ENCODE assay signal across 1 cellular context in the genomic region with DNA sequence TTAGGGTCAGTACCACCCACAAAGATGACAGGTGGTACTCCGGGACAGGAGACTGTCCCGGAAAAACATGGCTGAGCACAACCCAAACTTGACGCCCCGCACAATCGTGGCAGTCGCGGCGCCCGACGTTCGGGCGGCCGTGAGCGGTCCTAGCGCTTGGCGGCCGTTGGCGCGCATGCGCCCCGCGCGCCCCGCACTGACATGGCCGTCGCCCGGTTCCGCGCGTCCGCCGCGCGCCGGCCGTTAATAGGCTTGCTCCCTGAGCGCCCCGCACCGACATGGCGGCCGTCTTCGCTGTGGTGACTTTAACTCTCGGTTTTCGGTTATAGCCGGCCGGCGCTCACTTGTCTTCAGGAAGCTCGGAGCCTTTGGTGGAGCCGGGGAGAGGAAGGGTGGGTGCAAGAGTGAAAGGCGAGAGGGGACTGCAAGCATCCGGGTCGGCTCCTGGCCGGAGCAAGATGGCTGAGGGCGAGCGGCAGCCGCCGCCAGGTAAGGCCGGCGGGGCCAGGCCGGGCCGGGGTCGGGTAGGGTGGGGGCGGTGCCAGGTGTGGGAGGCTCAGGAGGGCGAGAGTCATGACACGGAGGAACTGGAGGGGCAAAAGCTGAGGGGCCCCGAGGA.
TF ChIP-seq lines count a peak whose summit lies in the region.

A gene (plus strand): TSS at position 273 of the 619 bp plus-strand sequence. CDS start 186 bp downstream, at position 459.

TF ChIP-seq in SK-N-SH, 30 proteins besides CTCF, POLR2A, EP300 and RAD21:
- TF ChIP-seq, protein P1, sequence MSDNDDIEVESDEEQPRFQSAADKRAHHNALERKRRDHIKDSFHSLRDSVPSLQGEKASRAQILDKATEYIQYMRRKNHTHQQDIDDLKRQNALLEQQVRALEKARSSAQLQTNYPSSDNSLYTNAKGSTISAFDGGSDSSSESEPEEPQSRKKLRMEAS (IDR thresholded peaks at IDR 0.05; ENCODE audit: low read depth) = peak; percentile 78
- TF ChIP-seq YY1 (IDR thresholded peaks at IDR 0.05; ENCODE audit: low read depth) (peak; percentile 94), RXRA (IDR thresholded peaks at IDR 0.05; ENCODE audit: borderline replicate concordance, low read depth) (no peak), FOXM1 (IDR thresholded peaks at IDR 0.05; ENCODE audit: low read depth) (no peak), MEF2A (IDR thresholded peaks at IDR 0.05; ENCODE audit: borderline replicate concordance, low read depth) (no peak), GABPA (IDR thresholded peaks at IDR 0.05; ENCODE audit: low read depth) (no peak), JUND (IDR thresholded peaks at IDR 0.05) (no peak), POLR2AphosphoS5 (IDR thresholded peaks at IDR 0.05; ENCODE audit: low read depth, low read length) (no peak; the same call in 1 of the 2 replicates), TEAD4 (IDR thresholded peaks at IDR 0.05; ENCODE audit: borderline replicate concordance, insufficient read depth) (no peak), TAF1 (IDR thresholded peaks at IDR 0.05; ENCODE audit: borderline replicate concordance, low read depth, low read length) (peak; percentile 87), TCF12 (IDR thresholded peaks at IDR 0.05) (no peak; the same call in 1 of the 2 replicates), NRF1 (IDR thresholded peaks at IDR 0.05; ENCODE audit: low read depth, low read length) (peak; percentile 90), MXI1 (IDR thresholded peaks at IDR 0.05; ENCODE audit: low read depth, low read length) (peak; percentile 70; the same call in 1 of the 2 replicates)
- TF ChIP-seq, protein P2, sequence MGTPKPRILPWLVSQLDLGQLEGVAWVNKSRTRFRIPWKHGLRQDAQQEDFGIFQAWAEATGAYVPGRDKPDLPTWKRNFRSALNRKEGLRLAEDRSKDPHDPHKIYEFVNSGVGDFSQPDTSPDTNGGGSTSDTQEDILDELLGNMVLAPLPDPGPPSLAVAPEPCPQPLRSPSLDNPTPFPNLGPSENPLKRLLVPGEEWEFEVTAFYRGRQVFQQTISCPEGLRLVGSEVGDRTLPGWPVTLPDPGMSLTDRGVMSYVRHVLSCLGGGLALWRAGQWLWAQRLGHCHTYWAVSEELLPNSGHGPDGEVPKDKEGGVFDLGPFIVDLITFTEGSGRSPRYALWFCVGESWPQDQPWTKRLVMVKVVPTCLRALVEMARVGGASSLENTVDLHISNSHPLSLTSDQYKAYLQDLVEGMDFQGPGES (IDR thresholded peaks at IDR 0.05; ENCODE audit: low read depth, low read length) = no peak
